Comparison of ENCODE assay signal across 11 cellular contexts in the genomic region with DNA sequence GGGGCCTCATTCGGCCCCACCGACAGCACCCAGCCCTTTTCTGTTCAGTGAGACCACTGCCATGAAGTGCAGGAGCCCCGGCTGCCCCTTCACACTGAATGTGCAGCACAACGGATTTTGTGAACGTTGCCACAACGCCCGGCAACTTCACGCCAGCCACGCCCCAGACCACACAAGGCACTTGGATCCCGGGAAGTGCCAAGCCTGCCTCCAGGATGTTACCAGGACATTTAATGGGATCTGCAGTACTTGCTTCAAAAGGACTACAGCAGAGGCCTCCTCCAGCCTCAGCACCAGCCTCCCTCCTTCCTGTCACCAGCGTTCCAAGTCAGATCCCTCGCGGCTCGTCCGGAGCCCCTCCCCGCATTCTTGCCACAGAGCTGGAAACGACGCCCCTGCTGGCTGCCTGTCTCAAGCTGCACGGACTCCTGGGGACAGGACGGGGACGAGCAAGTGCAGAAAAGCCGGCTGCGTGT. TPM values are rescaled to one million over a fixed set of nuclear protein-coding genes. Genes with fewer than 3 reads are reported as not detected.
DNase-seq lines count a peak whose midpoint lies in the region; ATAC-seq and TF ChIP-seq lines count a peak whose summit lies in the region.
"Had no signal": no experiment of that assay in that cellular context is flagged by ENCODE, and none has a peak within 500 bp of the region (broad histone marks: within the 10 kb centered on the region; RNA-seq: fewer than 3 reads in every experiment).

No MANE protein-coding gene starts in this region.

- H3K27me3 ChIP-seq in SK-N-SH (ENCODE audit: insufficient read depth), result no peaks in the 10 kb centered on the region
- H3K27me3 ChIP-seq in left ventricle myocardium inferior (ENCODE audit: low read depth), result no peaks in the 10 kb centered on the region
- H3K27me3 ChIP-seq in gastrocnemius medialis, result no peaks in the 10 kb centered on the region

- TF ChIP-seq EP300 in SK-N-SH (IDR thresholded peaks at IDR 0.05; ENCODE audit: borderline replicate concordance in 1 of 2, low read depth in 1 of 2, low read length in 1 of 2), result no peak

- H4K20me1 ChIP-seq in SK-N-SH (ENCODE audit: insufficient read depth), result no peaks in the 10 kb centered on the region

- no peaks in the 10 kb centered on the region for H3K4me1 ChIP-seq in SK-N-SH (ENCODE audit: control insufficient read depth in 1 of 2, insufficient read depth in 2 of 2, low read depth in 1 of 2, low read length in 1 of 2)
- H3K4me1 ChIP-seq in left ventricle myocardium inferior, result peaks cover 43% of the 10 kb centered on the region
- peaks cover 3% of the 10 kb centered on the region in 2 donors for H3K4me1 ChIP-seq in gastrocnemius medialis

- no peak overlapping the region for H3K9ac ChIP-seq in SK-N-SH

- ATAC-seq in SK-N-SH treated with all-trans-retinoic acid at 6 μM for 48 hours (no peak), gastrocnemius medialis (peak; percentile 23 to 48), GM21576 (IDR thresholded peaks at IDR 0.05; ENCODE audit: unreplicated experiment) (no peak)

- 71% methylated on average over 17 of the region's 23 CpGs for WGBS in SK-N-SH (ENCODE audit: low lambda C conversion rate)

- TF ChIP-seq CTCF in SK-N-SH (IDR thresholded peaks at IDR 0.05) (no peak), left ventricle myocardium inferior (IDR thresholded peaks at IDR 0.05; ENCODE audit: borderline replicate concordance) (peak; percentile 49), gastrocnemius medialis (IDR thresholded peaks at IDR 0.05 in 4 of 5, conservative IDR thresholded peaks at IDR 0.05 in 1 of 5) (no peak)

- no peaks in the 10 kb centered on the region for H3K79me2 ChIP-seq in SK-N-SH (ENCODE audit: insufficient read depth)

- H3K9me3 Mint-ChIP-seq in activated naive CD8-positive, alpha-beta T cell (ENCODE audit: low read depth), result no peaks in the 10 kb centered on the region

- TF ChIP-seq POLR2A in gastrocnemius medialis (IDR thresholded peaks at IDR 0.05), result no peak

- in situ Hi-C loops in gastrocnemius medialis (cut with MboI; ENCODE audit: low sequenced_read_pairs in 4 of 4), result loop anchor here in 1 of 4 donors (5.0 to 10.0 kb wide), 2 partner anchors 66 to 172 kb away; no protein-coding TSS in a partner anchor

- H3K9me2 ChIP-seq in SK-N-SH, result no peaks in the 10 kb centered on the region

- no peaks in the 10 kb centered on the region for H3K9me3 ChIP-seq in SK-N-SH
- H3K9me3 ChIP-seq in left ventricle myocardium inferior (replicated peaks), result no peaks in the 10 kb centered on the region
- H3K9me3 ChIP-seq in gastrocnemius medialis, result no peaks in the 10 kb centered on the region

- no peaks in the 10 kb centered on the region for H3K27me3 Mint-ChIP-seq in activated naive CD8-positive, alpha-beta T cell

- peak overlapping the region; percentile 96 for H3K4me3 Mint-ChIP-seq in activated naive CD8-positive, alpha-beta T cell

- no peak overlapping the region for H2AFZ ChIP-seq in SK-N-SH (ENCODE audit: low read depth)

- no peak for TF ChIP-seq RAD21 in SK-N-SH (IDR thresholded peaks at IDR 0.05; ENCODE audit: low read length)

- CTCF ChIA-PET in SK-N-SH (lab: Yijun Ruan, JAX), result interaction anchor here (2.6 kb wide), 1 partner anchor 12 kb away, joined by 15 read pairs; a partner anchor contains a TSS

- peaks cover 93% of the 10 kb centered on the region for H3K4me1 Mint-ChIP-seq in activated naive CD8-positive, alpha-beta T cell (ENCODE audit: low read depth)

- POLR2A ChIA-PET in SK-N-SH (lab: Yijun Ruan, JAX), result no interaction called here

- H3K4me3 ChIP-seq in SK-N-SH (ENCODE audit: low read depth in 2 of 2, low read length in 1 of 2) (no peak overlapping the region), left ventricle myocardium inferior (peak overlapping the region; percentile 23), gastrocnemius medialis (no peak overlapping the region)

- peaks cover 27% of the 10 kb centered on the region for H3K36me3 Mint-ChIP-seq in activated naive CD8-positive, alpha-beta T cell

- intact Hi-C loops in left ventricle myocardium inferior (cut with micrococcal nuclease) (no loop called here), gastrocnemius medialis (cut with DNase I; ENCODE audit: low total_unique reads) (no loop called here)

- H3K27ac ChIP-seq in SK-N-SH (ENCODE audit: low read depth in 2 of 2, low read length in 1 of 2) (no peak overlapping the region), left ventricle myocardium inferior (replicated peaks) (peak overlapping the region; percentile 73), gastrocnemius medialis (peak overlapping the region in 3 of 4 donors; percentile 5 to 28 (median 7))

- H3F3A ChIP-seq in SK-N-SH (replicated peaks; ENCODE audit: insufficient read depth), result no peaks in the 10 kb centered on the region

- H3K36me3 ChIP-seq in SK-N-SH (replicated peaks in 1 of 2; ENCODE audit: control insufficient read depth in 1 of 2, insufficient read depth in 2 of 2, low read length in 1 of 2) (no peaks in the 10 kb centered on the region), left ventricle myocardium inferior (peaks cover 87% of the 10 kb centered on the region), gastrocnemius medialis (peaks cover 5 to 82% of the 10 kb centered on the region in 2 donors)

- DNase-seq in SK-N-SH, result peak; percentile 36
- DNase-seq in left ventricle myocardium inferior, result peak; percentile 77
- DNase-seq in gastrocnemius medialis, result peak; percentile 15 to 51
- DNase-seq in amygdala (lab: John Stamatoyannopoulos, UW), result no peak
- no peak for DNase-seq in NCI-H69 (lab: John Stamatoyannopoulos, UW)
- DNase-seq: 8988T, NCI-H2171, substantia nigra had no signal

- no peak overlapping the region for H3K4me2 ChIP-seq in SK-N-SH

- peak overlapping the region; percentile 73 for H3K27ac Mint-ChIP-seq in activated naive CD8-positive, alpha-beta T cell

TF ChIP-seq in SK-N-SH, 30 proteins besides CTCF, POLR2A, EP300 and RAD21:
- no peak for TF ChIP-seq CHD2 (IDR thresholded peaks at IDR 0.05; ENCODE audit: low read length, partially characterized antibody)
- TF ChIP-seq GABPA (IDR thresholded peaks at IDR 0.05; ENCODE audit: low read depth), result no peak
- TF ChIP-seq ELF1 (IDR thresholded peaks at IDR 0.05), result no peak
- TF ChIP-seq YY1 (IDR thresholded peaks at IDR 0.05; ENCODE audit: low read depth), result no peak
- no peak for TF ChIP-seq SIN3A (IDR thresholded peaks at IDR 0.05; ENCODE audit: borderline replicate concordance, low read depth, low read length)

TF ChIP-seq in SK-N-SH treated with all-trans-retinoic acid at 6 μM for 48 hours, 23 proteins besides CTCF, POLR2A, EP300 and RAD21 (continues in another document):
- TF ChIP-seq ZC3H10 (CRISPR knock-in tag; IDR thresholded peaks at IDR 0.05), result no peak
- TF ChIP-seq BACH2 (CRISPR knock-in tag; IDR thresholded peaks at IDR 0.05; ENCODE audit: borderline replicate concordance), result no peak
- TF ChIP-seq, protein P1, sequence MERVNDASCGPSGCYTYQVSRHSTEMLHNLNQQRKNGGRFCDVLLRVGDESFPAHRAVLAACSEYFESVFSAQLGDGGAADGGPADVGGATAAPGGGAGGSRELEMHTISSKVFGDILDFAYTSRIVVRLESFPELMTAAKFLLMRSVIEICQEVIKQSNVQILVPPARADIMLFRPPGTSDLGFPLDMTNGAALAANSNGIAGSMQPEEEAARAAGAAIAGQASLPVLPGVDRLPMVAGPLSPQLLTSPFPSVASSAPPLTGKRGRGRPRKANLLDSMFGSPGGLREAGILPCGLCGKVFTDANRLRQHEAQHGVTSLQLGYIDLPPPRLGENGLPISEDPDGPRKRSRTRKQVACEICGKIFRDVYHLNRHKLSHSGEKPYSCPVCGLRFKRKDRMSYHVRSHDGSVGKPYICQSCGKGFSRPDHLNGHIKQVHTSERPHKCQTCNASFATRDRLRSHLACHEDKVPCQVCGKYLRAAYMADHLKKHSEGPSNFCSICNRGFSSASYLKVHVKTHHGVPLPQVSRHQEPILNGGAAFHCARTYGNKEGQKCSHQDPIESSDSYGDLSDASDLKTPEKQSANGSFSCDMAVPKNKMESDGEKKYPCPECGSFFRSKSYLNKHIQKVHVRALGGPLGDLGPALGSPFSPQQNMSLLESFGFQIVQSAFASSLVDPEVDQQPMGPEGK (CRISPR knock-in tag; IDR thresholded peaks at IDR 0.05; ENCODE audit: borderline replicate concordance), result no peak
- no peak for TF ChIP-seq CSDC2 (CRISPR knock-in tag; IDR thresholded peaks at IDR 0.05)
- TF ChIP-seq ZNF8 (CRISPR knock-in tag; IDR thresholded peaks at IDR 0.05), result no peak
- TF ChIP-seq OSR1 (CRISPR knock-in tag; IDR thresholded peaks at IDR 0.05), result no peak
- TF ChIP-seq ZNF565 (CRISPR knock-in tag; conservative IDR thresholded peaks at IDR 0.05; ENCODE audit: low read depth), result no peak
- TF ChIP-seq, protein P2, sequence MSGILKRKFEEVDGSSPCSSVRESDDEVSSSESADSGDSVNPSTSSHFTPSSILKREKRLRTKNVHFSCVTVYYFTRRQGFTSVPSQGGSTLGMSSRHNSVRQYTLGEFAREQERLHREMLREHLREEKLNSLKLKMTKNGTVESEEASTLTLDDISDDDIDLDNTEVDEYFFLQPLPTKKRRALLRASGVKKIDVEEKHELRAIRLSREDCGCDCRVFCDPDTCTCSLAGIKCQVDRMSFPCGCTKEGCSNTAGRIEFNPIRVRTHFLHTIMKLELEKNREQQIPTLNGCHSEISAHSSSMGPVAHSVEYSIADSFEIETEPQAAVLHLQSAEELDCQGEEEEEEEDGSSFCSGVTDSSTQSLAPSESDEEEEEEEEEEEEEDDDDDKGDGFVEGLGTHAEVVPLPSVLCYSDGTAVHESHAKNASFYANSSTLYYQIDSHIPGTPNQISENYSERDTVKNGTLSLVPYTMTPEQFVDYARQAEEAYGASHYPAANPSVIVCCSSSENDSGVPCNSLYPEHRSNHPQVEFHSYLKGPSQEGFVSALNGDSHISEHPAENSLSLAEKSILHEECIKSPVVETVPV (CRISPR knock-in tag; IDR thresholded peaks at IDR 0.05), result no peak
- TF ChIP-seq ISL1 (CRISPR knock-in tag; IDR thresholded peaks at IDR 0.05), result no peak
- TF ChIP-seq SNAI2 (CRISPR knock-in tag; IDR thresholded peaks at IDR 0.05), result no peak
- no peak for TF ChIP-seq ZNF70 (CRISPR knock-in tag; IDR thresholded peaks at IDR 0.05)
- TF ChIP-seq GLIS3 (CRISPR knock-in tag; IDR thresholded peaks at IDR 0.05), result no peak
- no peak for TF ChIP-seq TOX (CRISPR knock-in tag; IDR thresholded peaks at IDR 0.05; ENCODE audit: borderline replicate concordance)
- no peak for TF ChIP-seq PPARA (CRISPR knock-in tag; IDR thresholded peaks at IDR 0.05; ENCODE audit: borderline replicate concordance)

RNA-seq across cellular contexts. Expression of a gene that starts 11.8 kb away (rescaled TPM):
- 1.0 and 1.1 TPM in 2 replicates for polyA plus RNA-seq in SK-N-SH (2012; rRNA removed)
- 0.42 and 0.45 TPM in 2 replicates for polyA plus RNA-seq in SK-N-SH (2012; cell fraction: cytosol; rRNA removed)
- polyA plus RNA-seq in SK-N-SH (2012; cell fraction: nucleus; rRNA removed), result 2.4 and 3.2 TPM in 2 replicates
- total RNA-seq in left ventricle myocardium inferior, result 7.0 TPM
- total RNA-seq in gastrocnemius medialis, result 1 to 10 TPM; 2.6 to 7.1 (median 4.7) TPM

Comparison
In these comparisons a context has a peak if more than half of its experiments do, and no peak if none do; other contexts are left out.
1. DNase-seq: peak in SK-N-SH (single experiment), left ventricle myocardium inferior (single experiment) and gastrocnemius medialis (2 of 2); none in amygdala (0 of 56) and NCI-H69 (single experiment).
2. H3K27ac ChIP-seq: peak in left ventricle myocardium inferior (single experiment) and gastrocnemius medialis (3 of 4); none in SK-N-SH (0 of 2).
3. ATAC-seq: peak in gastrocnemius medialis (2 of 2); none in SK-N-SH treated with all-trans-retinoic acid at 6 μM for 48 hours (single experiment) and GM21576 (single experiment).